Comparison of ENCODE assay signal across 8 cellular contexts in the genomic region with DNA sequence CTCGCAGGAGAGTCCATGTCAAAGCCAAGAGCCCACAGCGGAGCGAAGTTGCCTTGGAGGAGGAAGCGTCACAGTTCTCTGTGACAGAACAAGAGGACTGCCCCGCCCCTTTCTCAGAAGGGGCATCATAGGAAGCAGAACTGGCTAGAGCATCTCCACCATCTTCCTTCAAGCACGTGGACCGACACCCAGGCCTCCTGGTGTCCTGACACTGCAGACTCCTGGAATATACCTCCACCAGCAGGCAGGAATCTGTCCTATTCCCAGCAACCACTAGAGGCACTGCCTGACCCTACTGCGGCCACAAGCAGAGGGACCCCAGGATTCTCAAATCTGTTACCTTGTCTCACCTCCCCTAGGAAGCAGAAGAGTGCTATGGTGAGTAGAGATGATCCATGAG. TPM values are rescaled to one million over a fixed set of nuclear protein-coding genes. Genes with fewer than 3 reads are reported as not detected.
A peak's percentile ranks its signal among the peaks of the same experiment; 100 is the strongest.
DNase-seq lines count a peak whose midpoint lies in the region; ATAC-seq, FAIRE-seq and TF ChIP-seq lines count a peak whose summit lies in the region.

No MANE protein-coding gene starts in this region.

- no peak for FAIRE-seq in D721Med (lab: Jason Lieb, UNC)

- intact Hi-C loops in body of pancreas (cut with DNase I): loop anchor here (5.0 kb wide), 1 partner anchor 135 kb away; no protein-coding TSS in a partner anchor

- 68 to 72% methylated on average over 6 to 8 of the region's 8 CpGs for WGBS in body of pancreas, 2 donors

- TF ChIP-seq POLR2A in body of pancreas (IDR thresholded peaks at IDR 0.05): no peak

- DNase-seq in D721Med (ENCODE audit: insufficient read length, low spot score): no peak
- DNase-seq in HuH-7.5 (ENCODE audit: low spot score): peak; percentile 19
- no peak for DNase-seq in body of pancreas
- peak; percentile 20 to 33 for DNase-seq in lung microvascular endothelial cell (ENCODE audit: low read depth in 2 of 2)
- DNase-seq in C1 segment of cervical spinal cord (lab: John Stamatoyannopoulos, UW): no peak
- no peak for DNase-seq in central memory CD4-positive, alpha-beta T cell

- peak; percentile 48 for ATAC-seq in body of pancreas
- no peak for ATAC-seq in HG03460 (IDR thresholded peaks at IDR 0.05; ENCODE audit: unreplicated experiment)
- ATAC-seq in HG02623 (IDR thresholded peaks at IDR 0.05; ENCODE audit: unreplicated experiment): no peak

- H3K9me3 ChIP-seq in body of pancreas: no peaks in the 10 kb centered on the region

- no peaks in the 10 kb centered on the region for H3K36me3 ChIP-seq in body of pancreas (replicated peaks in 1 of 2; ENCODE audit: insufficient read depth in 1 of 2, low read depth in 2 of 2)

- no peaks in the 10 kb centered on the region for H3K4me1 ChIP-seq in body of pancreas

- no peaks in the 10 kb centered on the region for H3K27me3 ChIP-seq in body of pancreas

- no peak overlapping the region for H3K27ac ChIP-seq in body of pancreas

- TF ChIP-seq CTCF in D721Med (IDR thresholded peaks at IDR 0.05; ENCODE audit: insufficient read depth, missing control alignments): peak; percentile 26
- peak in 5 of 7 experiments; percentile 21 to 41 (median 36) for TF ChIP-seq CTCF in body of pancreas (IDR thresholded peaks at IDR 0.05)

- no peak overlapping the region for H3K4me3 ChIP-seq in body of pancreas

RNA-seq across cellular contexts. Expression of gene GPA33, which starts 37.8 kb away (rescaled TPM):
- total RNA-seq in body of pancreas (1 to 10 TPM in 1 of 2 donors, not detected in 1; 1.6 TPM), lung microvascular endothelial cell (not detected in 2 replicates)

RNA-seq across cellular contexts. Expression of gene STYXL2, which starts 41.5 kb away (rescaled TPM):
- total RNA-seq in body of pancreas: not detected
- not detected in 2 replicates for total RNA-seq in lung microvascular endothelial cell

Comparison
In these comparisons a context has a peak if more than half of its experiments do, and no peak if none do; other contexts are left out.
1. DNase-seq: peak in HuH-7.5 (single experiment) and lung microvascular endothelial cell (2 of 2); none in D721Med (single experiment), body of pancreas (0 of 4), C1 segment of cervical spinal cord (0 of 14) and central memory CD4-positive, alpha-beta T cell (single experiment).